In the genomic region with DNA sequence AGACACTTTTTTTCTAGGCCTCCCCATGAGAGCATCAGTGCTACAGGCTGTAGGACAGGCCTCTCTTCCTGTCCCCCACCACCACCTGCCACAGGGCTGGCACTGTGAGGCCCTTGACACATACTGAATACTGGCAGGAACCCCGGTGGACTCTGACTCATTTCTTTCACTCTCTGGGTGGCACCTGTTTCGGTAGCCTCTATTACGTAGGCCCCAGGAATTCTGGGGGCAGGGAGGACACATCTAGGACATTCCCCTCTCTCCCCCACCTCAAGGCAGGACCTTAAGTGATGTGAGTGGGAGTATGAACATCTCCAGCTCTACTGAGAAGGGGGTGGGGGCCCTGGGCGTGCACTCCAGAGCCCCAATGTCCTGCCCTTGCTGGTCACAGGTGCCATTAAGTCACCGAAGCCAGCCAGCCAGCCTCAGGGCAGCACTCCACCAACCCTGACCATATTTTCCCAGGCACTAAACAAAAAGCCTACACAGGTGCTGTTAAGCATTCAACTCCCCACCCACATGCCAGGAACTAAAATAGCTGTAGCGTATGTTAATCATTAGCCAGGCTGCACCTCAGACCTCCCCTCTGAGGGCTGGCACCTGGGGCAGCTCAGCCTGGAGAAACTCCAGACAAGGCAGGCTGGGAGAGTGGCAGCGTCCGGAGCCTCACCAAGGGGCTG, we compare ENCODE assay signal across 8 cellular contexts. TPM values are rescaled to one million over a fixed set of nuclear protein-coding genes. Genes with fewer than 3 reads are reported as not detected.
DNase-seq lines count a peak whose midpoint lies in the region; ATAC-seq, FAIRE-seq and TF ChIP-seq lines count a peak whose summit lies in the region.

No MANE protein-coding gene starts in this region.

- peak; percentile 59 for FAIRE-seq in kidney (lab: Jason Lieb, UNC)

- DNase-seq in Peyer's patch (peak; percentile 66 to 92 (median 83)), kidney (peak; percentile 95), AG08395 (ENCODE audit: low spot score) (no peak), ovary (no peak)
- DNase-seq in stimulated activated CD8-positive, alpha-beta memory T cell treated with anti-CD3 and anti-CD28 coated beads, Interleukin-2, amount 100 ng/mL, for 48 hours (ENCODE audit: low read depth in 2 of 2) = peak; percentile 56 to 60

- TF ChIP-seq EP300 in ovary (IDR thresholded peaks at IDR 0.05) = no peak

- peak overlapping the region; percentile 16 to 55 for H3K9ac ChIP-seq in kidney (ENCODE audit: low read length in 2 of 2)

- H3K4me1 ChIP-seq in Peyer's patch (peaks cover 12 to 85% (median 50%) of the 10 kb centered on the region in 4 donors), kidney (ENCODE audit: control insufficient read depth in 1 of 2, insufficient read depth in 1 of 2, low read depth in 1 of 2, low read length in 2 of 2) (peaks cover 51 to 74% of the 10 kb centered on the region in 2 donors), ovary (ENCODE audit: insufficient read depth) (peaks cover 12% of the 10 kb centered on the region)

- H3K36me3 Mint-ChIP-seq in activated naive CD4-positive, alpha-beta T cell treated with anti-CD3 and anti-CD28 coated beads, Interleukin-2, amount 50 U/mL, for 24 hours = peaks cover 11% of the 10 kb centered on the region

- no peaks in the 10 kb centered on the region for H3K27me3 Mint-ChIP-seq in activated naive CD4-positive, alpha-beta T cell treated with anti-CD3 and anti-CD28 coated beads, Interleukin-2, amount 50 U/mL, for 24 hours

- no peaks in the 10 kb centered on the region for H3K27me3 ChIP-seq in Peyer's patch
- no peaks in the 10 kb centered on the region for H3K27me3 ChIP-seq in ovary

- H3K4me3 Mint-ChIP-seq in activated naive CD4-positive, alpha-beta T cell treated with anti-CD3 and anti-CD28 coated beads, Interleukin-2, amount 50 U/mL, for 24 hours = peak overlapping the region; percentile 68

- peaks cover 90% of the 10 kb centered on the region for H3K4me1 Mint-ChIP-seq in activated naive CD4-positive, alpha-beta T cell treated with anti-CD3 and anti-CD28 coated beads, Interleukin-2, amount 50 U/mL, for 24 hours

- no peaks in the 10 kb centered on the region for H3K36me3 ChIP-seq in Peyer's patch
- no peaks in the 10 kb centered on the region for H3K36me3 ChIP-seq in kidney (ENCODE audit: control insufficient read depth in 1 of 2, insufficient read depth in 2 of 2, low read length in 2 of 2)
- no peaks in the 10 kb centered on the region for H3K36me3 ChIP-seq in ovary

- H3K9me3 Mint-ChIP-seq in activated naive CD4-positive, alpha-beta T cell treated with anti-CD3 and anti-CD28 coated beads, Interleukin-2, amount 50 U/mL, for 24 hours = no peaks in the 10 kb centered on the region

- intact Hi-C loops in kidney (cut with DNase I) (no loop called here), ovary (cut with DNase I) (no loop called here)

- TF ChIP-seq POLR2A in Peyer's patch (IDR thresholded peaks at IDR 0.05) (peak; percentile 79 to 91), ovary (IDR thresholded peaks at IDR 0.05) (no peak)

- peak overlapping the region; percentile 97 for H3K27ac Mint-ChIP-seq in activated naive CD4-positive, alpha-beta T cell treated with anti-CD3 and anti-CD28 coated beads, Interleukin-2, amount 50 U/mL, for 24 hours

- WGBS in ovary, 3 donors = 77 to 89% (median 85%) methylated on average over 8 of the region's 8 CpGs

- H3K4me3 ChIP-seq in Peyer's patch = peak overlapping the region in 2 of 4 donors; percentile 14 to 36
- peak overlapping the region in 1 of 2 donors; percentile 24 for H3K4me3 ChIP-seq in kidney (ENCODE audit: low read length in 2 of 2)
- no peak overlapping the region for H3K4me3 ChIP-seq in ovary

- peak overlapping the region; percentile 65 to 99 (median 90) for H3K27ac ChIP-seq in Peyer's patch
- peak overlapping the region; percentile 83 to 94 for H3K27ac ChIP-seq in kidney (ENCODE audit: low read depth in 2 of 2, low read length in 2 of 2)
- H3K27ac ChIP-seq in ovary = no peak overlapping the region

- TF ChIP-seq CTCF in Peyer's patch (IDR thresholded peaks at IDR 0.05) (no peak), kidney (IDR thresholded peaks at IDR 0.05; ENCODE audit: borderline replicate concordance, extremely low read depth, insufficient read depth) (no peak), ovary (IDR thresholded peaks at IDR 0.05) (no peak)

- no peaks in the 10 kb centered on the region for H3K9me3 ChIP-seq in Peyer's patch
- H3K9me3 ChIP-seq in kidney (ENCODE audit: control insufficient read depth in 1 of 2, low read length in 2 of 2) = no peaks in the 10 kb centered on the region
- H3K9me3 ChIP-seq in ovary = no peaks in the 10 kb centered on the region

- ATAC-seq in GM18867 (IDR thresholded peaks at IDR 0.05; ENCODE audit: unreplicated experiment) (peak; percentile 90), HG02943 (IDR thresholded peaks at IDR 0.05; ENCODE audit: low read depth, unreplicated experiment) (peak; percentile 90)

RNA-seq across cellular contexts. Expression of gene ANXA11, which starts 8.9 kb away (rescaled TPM):
- 100 to 1,000 TPM; 110 to 269 (median 238) TPM for total RNA-seq in Peyer's patch
- 435 TPM for total RNA-seq in kidney
- 543 TPM for polyA plus RNA-seq in kidney (ENCODE audit: insufficient read depth, low read depth, low replicate concordance)
- total RNA-seq in ovary = 100 to 1,000 TPM in 6 of 7 donors, 10 to 100 TPM in 1; 44.2 to 159 (median 137) TPM
- polyA plus RNA-seq in ovary = 100 to 1,000 TPM in 1 of 2 donors, 10 to 100 TPM in 1; 55.9 to 372 TPM

Comparison
In these comparisons a context has a peak if more than half of its experiments do, and no peak if none do; other contexts are left out.
1. DNase-seq: peak in Peyer's patch (3 of 3), kidney (single experiment) and stimulated activated CD8-positive, alpha-beta memory T cell treated with anti-CD3 and anti-CD28 coated beads, Interleukin-2, amount 100 ng/mL, for 48 hours (2 of 2); none in AG08395 (single experiment) and ovary (0 of 5).
2. H3K27ac ChIP-seq: peak in Peyer's patch (4 of 4) and kidney (2 of 2); none in ovary (0 of 2).